In the genomic region with DNA sequence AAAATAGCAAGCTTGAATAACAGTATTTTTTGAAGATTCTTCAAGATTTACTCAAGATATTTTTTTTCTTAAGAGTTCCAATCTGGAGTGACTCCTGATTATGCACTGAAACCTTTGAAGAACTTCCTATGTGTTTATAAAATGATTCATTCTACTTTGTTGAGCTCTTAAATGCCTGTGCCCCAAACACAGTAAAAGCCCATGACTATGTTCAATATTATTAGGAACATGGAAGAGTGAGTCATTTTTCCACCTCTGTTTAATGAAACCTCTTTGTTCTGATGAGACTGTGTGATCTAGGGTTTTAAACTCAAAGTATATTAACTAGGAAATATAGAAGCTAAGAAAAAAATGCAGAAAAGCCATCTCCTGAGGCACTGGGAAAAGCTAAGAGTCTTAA, we compare ENCODE assay signal across 27 cellular contexts.
"Had no signal": no experiment of that assay in that cellular context is flagged by ENCODE, and none has a peak within 500 bp of the region (broad histone marks: within the 10 kb centered on the region; RNA-seq: fewer than 3 reads in every experiment).

No MANE protein-coding gene starts in this region.

- H3K27me3 ChIP-seq: dorsolateral prefrontal cortex, neutrophil, right atrium auricular region, stomach, suprapubic skin, tibial artery, upper lobe of right lung had no signal

- H3K9me3 ChIP-seq: left ventricle myocardium inferior, neutrophil, right atrium auricular region, suprapubic skin, tibial artery, upper lobe of right lung had no signal

- ATAC-seq: activated naive CD8-positive, alpha-beta T cell treated with anti-CD3 and anti-CD28 coated beads, Interleukin-2, amount 50 U/mL, for 24 hours; activated T-cell treated with anti-CD3 and anti-CD28 coated beads, Interleukin-2, amount 50 U/mL, for 4 hours; activated T-helper 17 cell treated with anti-CD3 and anti-CD28 coated beads, Interleukin-2, amount 50 U/mL, for 72 hours; stimulated activated naive B cell treated with anti-CD40 and anti-IgM and Interleukin-4, amounts not matched to agents 10 μg/mL and 1 μg/mL and 100 μg/mL, for 72 hours; upper lobe of right lung had no signal

- H3K36me3 ChIP-seq: left ventricle myocardium inferior, neutrophil, right atrium auricular region, stomach, suprapubic skin, tibial artery, upper lobe of right lung had no signal

- DNase-seq: activated CD4-positive, alpha-beta memory T cell treated with anti-CD3 and anti-CD28 coated beads for 36 hours; activated CD4-positive, alpha-beta T cell treated with anti-CD3 and anti-CD28 coated beads for 48 hours; activated CD8-positive, alpha-beta memory T cell treated with anti-CD3 and anti-CD28 coated beads, Interleukin-2, amount 50 U/mL, for 48 hours; activated gamma-delta T cell treated with Interleukin-2 at 50 U/mL for 16 hours; activated naive CD8-positive, alpha-beta T cell treated with anti-CD3 and anti-CD28 coated beads, Interleukin-2, amount 50 U/mL, for 24 hours; activated T-cell treated with anti-CD3 and anti-CD28 coated beads, Interleukin-2, amount 50 U/mL, for 4 hours; amygdala; dorsolateral prefrontal cortex; effector memory CD4-positive, alpha-beta T cell; erythroblast; head of caudate nucleus; hippocampal formation; kidney; left ventricle myocardium inferior; nephron progenitor cell; stimulated activated CD4-positive, alpha-beta T cell treated with anti-CD3 and anti-CD28 coated beads, Interleukin-15, amount 100 ng/mL, for 24 hours; stimulated activated CD4-positive, alpha-beta T cell treated with anti-CD3 and anti-CD28 coated beads, Interleukin-2, amount 100 ng/mL, for 24 hours; stimulated activated naive B cell treated with anti-CD40 and anti-IgM and Interleukin-4, amounts not matched to agents 10 μg/mL and 1 μg/mL and 100 μg/mL, for 72 hours; stomach; tibial artery; upper lobe of right lung had no signal

- H3K4me3 ChIP-seq: coronary artery, dorsolateral prefrontal cortex, left ventricle myocardium inferior, right atrium auricular region, stomach, suprapubic skin, tibial artery, upper lobe of right lung had no signal

- H3K4me1 ChIP-seq: left ventricle myocardium inferior, right atrium auricular region, stomach, suprapubic skin, tibial artery, upper lobe of right lung had no signal

- H3K27ac ChIP-seq: coronary artery, dorsolateral prefrontal cortex, left ventricle myocardium inferior, neutrophil, right atrium auricular region, stomach, suprapubic skin, tibial artery, upper lobe of right lung, VCaP had no signal
